ENCODE assay signal across 8 cellular contexts in the genomic region with DNA sequence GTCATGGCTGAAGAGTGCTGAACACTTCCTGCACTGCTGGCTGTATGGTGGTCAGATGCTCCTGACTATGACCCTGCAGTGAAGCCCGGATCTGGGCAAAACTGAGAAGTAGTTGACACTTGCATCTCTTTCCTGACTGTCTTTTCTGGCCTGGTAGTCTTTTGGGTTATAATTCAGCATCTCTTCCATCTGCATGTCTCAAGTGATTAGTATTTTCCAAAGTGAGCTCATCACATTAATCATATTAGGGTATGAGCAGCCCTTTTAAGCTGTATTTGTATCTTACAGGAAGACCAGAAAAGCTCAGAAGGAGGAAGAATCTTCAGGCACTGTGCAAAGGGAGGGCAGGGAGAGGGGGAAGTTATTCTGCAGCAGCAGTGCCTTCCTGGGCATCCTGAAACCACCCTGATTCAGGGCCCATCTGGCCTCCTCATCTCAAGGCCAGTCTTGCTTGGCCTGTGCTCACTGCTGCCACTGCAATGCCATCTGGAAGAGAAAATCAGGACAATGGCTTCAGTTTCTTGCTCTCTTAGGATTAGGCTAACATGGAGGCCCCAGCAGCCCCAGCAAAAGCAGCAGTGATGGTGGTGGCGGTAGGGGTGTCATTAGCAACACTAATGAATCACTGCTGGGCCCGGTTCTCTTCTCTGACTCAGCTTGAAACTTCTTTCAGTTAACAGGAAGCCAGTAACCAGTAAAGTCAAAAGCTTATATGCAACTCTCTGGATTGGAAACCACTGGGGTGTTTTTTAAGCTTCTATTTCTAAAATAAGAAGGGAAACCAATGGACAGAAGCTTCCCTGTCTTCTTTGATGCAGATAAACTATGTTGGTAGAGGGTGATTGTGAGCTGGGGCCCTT.
DNase-seq lines count a peak whose midpoint lies in the region; ATAC-seq lines count a peak whose summit lies in the region.

No MANE protein-coding gene starts in this region.

- H3K4me1 Mint-ChIP-seq in dendritic cell treated with granulocyte-macrophage colony-stimulating factor and Interleukin-4, amounts not matched to agents 40 ng/mL and 50 ng/mL, for 4 days (ENCODE audit: low read depth), result peaks cover 89% of the 10 kb centered on the region

- no peaks in the 10 kb centered on the region for H3K9me3 Mint-ChIP-seq in dendritic cell treated with granulocyte-macrophage colony-stimulating factor and Interleukin-4, amounts not matched to agents 40 ng/mL and 50 ng/mL, for 4 days

- intact Hi-C loops in dendritic cell treated with granulocyte-macrophage colony-stimulating factor and Interleukin-4, amounts not matched to agents 40 ng/mL and 50 ng/mL, for 4 days (cut with micrococcal nuclease), result no loop called here

- ATAC-seq in GM21619 (IDR thresholded peaks at IDR 0.05; ENCODE audit: unreplicated experiment), result peak; percentile 98

- no peak overlapping the region for H3K4me3 ChIP-seq in Jurkat, Clone E6-1 (ENCODE audit: low read length)

- peaks cover 5% of the 10 kb centered on the region for H3K36me3 Mint-ChIP-seq in dendritic cell treated with granulocyte-macrophage colony-stimulating factor and Interleukin-4, amounts not matched to agents 40 ng/mL and 50 ng/mL, for 4 days (ENCODE audit: low read depth)

- H3K4me3 Mint-ChIP-seq in dendritic cell treated with granulocyte-macrophage colony-stimulating factor and Interleukin-4, amounts not matched to agents 40 ng/mL and 50 ng/mL, for 4 days, result peak overlapping the region; percentile 67

- no peaks in the 10 kb centered on the region for H3K27me3 Mint-ChIP-seq in dendritic cell treated with granulocyte-macrophage colony-stimulating factor and Interleukin-4, amounts not matched to agents 40 ng/mL and 50 ng/mL, for 4 days

- H3K27ac Mint-ChIP-seq in dendritic cell treated with granulocyte-macrophage colony-stimulating factor and Interleukin-4, amounts not matched to agents 40 ng/mL and 50 ng/mL, for 4 days, result peak overlapping the region; percentile 88

- DNase-seq in GF-D8 (lab: John Stamatoyannopoulos, UW), result peak; percentile 24
- DNase-seq in Jurkat, Clone E6-1 (ENCODE audit: low read depth, low spot score), result peak; percentile 36
- peak; percentile 53 to 58 for DNase-seq in activated CD4-positive, alpha-beta T cell treated with anti-CD3 and anti-CD28 coated beads for 24 hours (ENCODE audit: low read depth in 2 of 2)
- DNase-seq in midbrain (lab: John Stamatoyannopoulos, UW), result peak; percentile 51
- peak; percentile 31 to 52 for DNase-seq in stimulated activated CD8-positive, alpha-beta memory T cell treated with anti-CD3 and anti-CD28 coated beads, Interleukin-7, amount 100 ng/mL, for 4 hours (ENCODE audit: low read depth in 2 of 2)
- DNase-seq in NCI-H2081 (lab: John Stamatoyannopoulos, UW), result no peak

Comparison
In these comparisons a context has a peak if more than half of its experiments do, and no peak if none do; other contexts are left out.
1. DNase-seq: peak in GF-D8 (single experiment), Jurkat, Clone E6-1 (single experiment), activated CD4-positive, alpha-beta T cell treated with anti-CD3 and anti-CD28 coated beads for 24 hours (2 of 2), midbrain (single experiment) and stimulated activated CD8-positive, alpha-beta memory T cell treated with anti-CD3 and anti-CD28 coated beads, Interleukin-7, amount 100 ng/mL, for 4 hours (2 of 2); none in NCI-H2081 (0 of 2).